1 cellular context compared by ENCODE assay signal in the genomic region with DNA sequence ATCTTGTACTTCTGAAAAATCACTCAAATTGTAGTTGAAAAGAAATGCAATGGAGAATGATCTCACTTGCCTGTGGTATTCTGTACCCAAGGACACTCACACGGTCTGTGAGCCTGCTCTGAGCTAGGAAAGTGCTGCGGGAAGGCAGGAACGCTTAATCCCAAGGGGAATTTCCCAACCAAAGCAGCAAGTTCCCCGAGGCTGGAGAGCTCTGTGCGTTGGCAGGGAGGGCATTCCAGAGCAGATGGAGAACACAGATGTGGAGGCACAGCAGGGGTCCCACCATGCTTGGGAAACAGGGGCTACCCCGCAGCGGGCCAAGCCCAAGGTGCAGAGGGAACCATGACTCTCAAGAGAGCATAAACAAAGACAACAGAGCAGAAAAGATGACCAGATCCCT.
TF ChIP-seq lines count a peak whose summit lies in the region.

No MANE protein-coding gene starts in this region.

TF ChIP-seq in GM23338, 12 proteins besides CTCF, POLR2A, EP300 and RAD21 (continued from another document):
- TF ChIP-seq, protein P1, sequence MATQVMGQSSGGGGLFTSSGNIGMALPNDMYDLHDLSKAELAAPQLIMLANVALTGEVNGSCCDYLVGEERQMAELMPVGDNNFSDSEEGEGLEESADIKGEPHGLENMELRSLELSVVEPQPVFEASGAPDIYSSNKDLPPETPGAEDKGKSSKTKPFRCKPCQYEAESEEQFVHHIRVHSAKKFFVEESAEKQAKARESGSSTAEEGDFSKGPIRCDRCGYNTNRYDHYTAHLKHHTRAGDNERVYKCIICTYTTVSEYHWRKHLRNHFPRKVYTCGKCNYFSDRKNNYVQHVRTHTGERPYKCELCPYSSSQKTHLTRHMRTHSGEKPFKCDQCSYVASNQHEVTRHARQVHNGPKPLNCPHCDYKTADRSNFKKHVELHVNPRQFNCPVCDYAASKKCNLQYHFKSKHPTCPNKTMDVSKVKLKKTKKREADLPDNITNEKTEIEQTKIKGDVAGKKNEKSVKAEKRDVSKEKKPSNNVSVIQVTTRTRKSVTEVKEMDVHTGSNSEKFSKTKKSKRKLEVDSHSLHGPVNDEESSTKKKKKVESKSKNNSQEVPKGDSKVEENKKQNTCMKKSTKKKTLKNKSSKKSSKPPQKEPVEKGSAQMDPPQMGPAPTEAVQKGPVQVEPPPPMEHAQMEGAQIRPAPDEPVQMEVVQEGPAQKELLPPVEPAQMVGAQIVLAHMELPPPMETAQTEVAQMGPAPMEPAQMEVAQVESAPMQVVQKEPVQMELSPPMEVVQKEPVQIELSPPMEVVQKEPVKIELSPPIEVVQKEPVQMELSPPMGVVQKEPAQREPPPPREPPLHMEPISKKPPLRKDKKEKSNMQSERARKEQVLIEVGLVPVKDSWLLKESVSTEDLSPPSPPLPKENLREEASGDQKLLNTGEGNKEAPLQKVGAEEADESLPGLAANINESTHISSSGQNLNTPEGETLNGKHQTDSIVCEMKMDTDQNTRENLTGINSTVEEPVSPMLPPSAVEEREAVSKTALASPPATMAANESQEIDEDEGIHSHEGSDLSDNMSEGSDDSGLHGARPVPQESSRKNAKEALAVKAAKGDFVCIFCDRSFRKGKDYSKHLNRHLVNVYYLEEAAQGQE (IDR thresholded peaks at IDR 0.05; ENCODE audit: unreplicated experiment): no peak
